Comparison of ENCODE assay signal across 9 cellular contexts in the genomic region with DNA sequence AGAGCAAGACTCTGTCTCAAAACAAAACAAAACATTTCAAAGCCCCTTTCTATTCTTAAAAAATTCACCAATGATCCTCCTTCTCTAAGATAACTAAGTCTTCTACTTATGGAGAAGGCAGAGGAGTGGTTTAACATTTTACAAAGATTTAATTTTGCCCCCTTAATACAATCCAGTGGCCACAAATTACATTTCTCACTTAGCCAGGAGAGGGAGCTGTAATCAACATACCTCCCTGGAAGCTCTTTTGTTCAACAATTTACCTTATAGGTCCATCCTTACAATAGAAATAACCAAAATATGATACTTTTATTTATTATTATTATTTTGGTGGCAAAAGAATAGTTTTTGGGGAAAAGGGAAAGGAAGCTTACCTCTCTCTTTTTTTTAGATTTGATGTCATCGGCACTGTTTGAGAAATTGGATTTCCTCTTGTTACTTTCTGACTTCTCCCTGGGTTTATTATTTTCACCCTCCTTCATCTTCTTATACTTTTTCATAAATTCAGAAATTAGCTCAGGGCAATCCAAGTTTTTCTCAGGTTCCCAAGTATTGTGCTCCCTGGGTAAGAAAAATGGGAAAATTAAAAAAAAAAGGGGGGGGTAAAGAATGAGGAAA. TPM values are rescaled to one million over a fixed set of nuclear protein-coding genes. Genes with fewer than 3 reads are reported as not detected.
A peak's percentile ranks its signal among the peaks of the same experiment; 100 is the strongest.
DNase-seq lines count a peak whose midpoint lies in the region; ATAC-seq and TF ChIP-seq lines count a peak whose summit lies in the region.
"Had no signal": no experiment of that assay in that cellular context is flagged by ENCODE, and none has a peak within 500 bp of the region (broad histone marks: within the 10 kb centered on the region; RNA-seq: fewer than 3 reads in every experiment).

No MANE protein-coding gene starts in this region.

- H3K27ac Mint-ChIP-seq in T-helper 17 cell, result peak overlapping the region; percentile 19
- H3K27ac Mint-ChIP-seq: activated naive CD8-positive, alpha-beta T cell had no signal

- peaks cover 22% of the 10 kb centered on the region; the same call in 1 of the 2 replicates for H3K36me3 ChIP-seq in Karpas-422 (ENCODE audit: insufficient read depth, low read length)

- H3K4me3 ChIP-seq in Karpas-422 (ENCODE audit: low read length) (no peak overlapping the region), retinal pigment epithelial cell (ENCODE audit: low read length) (no peak overlapping the region)

- no peaks in the 10 kb centered on the region for H3K27me3 Mint-ChIP-seq in T-helper 17 cell
- H3K27me3 Mint-ChIP-seq: activated naive CD8-positive, alpha-beta T cell had no signal

- H3K9me3 ChIP-seq in Karpas-422 (ENCODE audit: low read length) (no peaks in the 10 kb centered on the region), T-helper 17 cell (ENCODE audit: control insufficient read depth, low read length, poor library complexity, severe bottlenecking) (no peaks in the 10 kb centered on the region)

- H3K27me3 ChIP-seq in Karpas-422 (ENCODE audit: low read length), result no peaks in the 10 kb centered on the region

- no peak overlapping the region for H3K9ac ChIP-seq in Karpas-422 (ENCODE audit: low read length)

- DNase-seq in SKM-1 treated with dmso at 0.1 percent for 144 hours (lab: John Stamatoyannopoulos, UW; ENCODE audit: unreplicated experiment), result peak; percentile 2
- DNase-seq in SKM-1 (lab: John Stamatoyannopoulos, UW; ENCODE audit: unreplicated experiment), result no peak
- DNase-seq in Karpas-422, result peak; percentile 86
- DNase-seq in T-helper 17 cell, result no peak
- peak; percentile 26 for DNase-seq in fibroblast of the conjunctiva (ENCODE audit: low read depth)
- DNase-seq in retinal pigment epithelial cell (ENCODE audit: low read depth), result no peak
- no peak for DNase-seq in stimulated activated CD4-positive, alpha-beta T cell treated with anti-CD3 and anti-CD28 coated beads, Interleukin-15, amount 100 ng/mL, for 24 hours

- H2AFZ ChIP-seq in Karpas-422 (ENCODE audit: low read length), result no peak overlapping the region

- no peak overlapping the region for H3K27ac ChIP-seq in Karpas-422 (ENCODE audit: low read length)

- H4K20me1 ChIP-seq in Karpas-422 (ENCODE audit: insufficient read depth, low read depth, low read length), result no peaks in the 10 kb centered on the region

- TF ChIP-seq CTCF in retinal pigment epithelial cell (conservative IDR thresholded peaks at IDR 0.05; ENCODE audit: low read depth, low read length), result peak; percentile 76

- ATAC-seq in T-helper 17 cell (peak; percentile 72), HG03520 (IDR thresholded peaks at IDR 0.05; ENCODE audit: unreplicated experiment) (no peak)

- H3K36me3 Mint-ChIP-seq in T-helper 17 cell (ENCODE audit: low read depth), result peaks cover 3% of the 10 kb centered on the region

- no peaks in the 10 kb centered on the region for H3K9me2 ChIP-seq in Karpas-422 (replicated peaks; ENCODE audit: insufficient read depth, low read length)

- H3K4me1 ChIP-seq in Karpas-422 (ENCODE audit: low read length), result no peaks in the 10 kb centered on the region

- peaks cover 4% of the 10 kb centered on the region; the same call in 1 of the 2 replicates for H3K79me2 ChIP-seq in Karpas-422 (ENCODE audit: low read length)

- no peak overlapping the region for H3K4me2 ChIP-seq in Karpas-422 (ENCODE audit: low read depth, low read length, poor library complexity, severe bottlenecking)

- H3K4me1 Mint-ChIP-seq in T-helper 17 cell, result no peaks in the 10 kb centered on the region

- H3K4me3 Mint-ChIP-seq in T-helper 17 cell, result no peak overlapping the region
- H3K4me3 Mint-ChIP-seq: activated naive CD8-positive, alpha-beta T cell had no signal

RNA-seq across cellular contexts. Expression of gene CBX5, which starts 28.1 kb away (rescaled TPM):
- total RNA-seq in Karpas-422 (2014; rRNA removed; shearing (Covaris generic); ENCODE audit: low replicate concordance), result 25.2 and 41.0 TPM in 2 replicates
- 10 to 100 TPM; 31.1 to 34.9 TPM for total RNA-seq in T-helper 17 cell

RNA-seq across cellular contexts. Expression of gene HNRNPA1, which starts 28.8 kb away (rescaled TPM):
- 249 and 260 TPM in 2 replicates for total RNA-seq in Karpas-422 (2014; rRNA removed; shearing (Covaris generic); ENCODE audit: low replicate concordance)
- total RNA-seq in T-helper 17 cell, result 1,000 to 10,000 TPM; 1,531 to 1,582 TPM

RNA-seq across cellular contexts. Expression of gene NFE2, which starts 49.0 kb away (rescaled TPM):
- not detected in 2 replicates for total RNA-seq in Karpas-422 (2014; rRNA removed; shearing (Covaris generic); ENCODE audit: low replicate concordance)
- total RNA-seq in T-helper 17 cell, result 10 to 100 TPM in 1 of 2 donors, 1 to 10 TPM in 1; 2.5 to 26.4 TPM

Comparison
In these comparisons a context has a peak if more than half of its experiments do, and no peak if none do; other contexts are left out.
1. DNase-seq: peak in SKM-1 treated with dmso at 0.1 percent for 144 hours (single experiment), Karpas-422 (single experiment) and fibroblast of the conjunctiva (single experiment); none in SKM-1 (single experiment), T-helper 17 cell (0 of 3), retinal pigment epithelial cell (single experiment) and stimulated activated CD4-positive, alpha-beta T cell treated with anti-CD3 and anti-CD28 coated beads, Interleukin-15, amount 100 ng/mL, for 24 hours (single experiment).